24 cellular contexts compared by ENCODE assay signal in genomic region chr5:114702731-114703130, GRCh38.
"Had no signal": no experiment of that assay in that cellular context is flagged by ENCODE, and none has a peak within 500 bp of the region (broad histone marks: within the 10 kb centered on the region; RNA-seq: fewer than 3 reads in every experiment).

No MANE protein-coding gene starts in this region.

- H3K9me3 ChIP-seq: colonic mucosa, esophagus squamous epithelium, gastrocnemius medialis, heart right ventricle, lower lobe of right lung, mucosa of descending colon had no signal

- H3K36me3 Mint-ChIP-seq: mesothelial cell of epicardium had no signal

- H3K27me3 ChIP-seq: colonic mucosa, esophagus squamous epithelium, gastrocnemius medialis, heart right ventricle, left lung had no signal

- H3K27ac ChIP-seq: colonic mucosa, epithelial cell of prostate, esophagus squamous epithelium, gastrocnemius medialis, heart right ventricle, left lung, lower lobe of right lung had no signal

- H3K4me1 ChIP-seq: colonic mucosa, esophagus squamous epithelium, gastrocnemius medialis, heart right ventricle, left lung, lower lobe of right lung had no signal

- H3K4me1 Mint-ChIP-seq: endodermal cell, mesothelial cell of epicardium had no signal

- ATAC-seq: effector memory CD8-positive, alpha-beta T cell; esophagus mucosa; gastrocnemius medialis; heart right ventricle; left cardiac atrium; left lung; left ventricle myocardium superior; lower lobe of right lung; mucosa of descending colon had no signal

- H3K4me3 Mint-ChIP-seq: dendritic cell treated with granulocyte-macrophage colony-stimulating factor and Interleukin-4, amounts not matched to agents 40 ng/mL and 50 ng/mL, for 4 days; effector memory CD8-positive, alpha-beta T cell; endodermal cell; mesothelial cell of epicardium had no signal

- H3K4me3 ChIP-seq: colonic mucosa, esophagus squamous epithelium, gastrocnemius medialis, heart right ventricle, left lung, lower lobe of right lung, mucosa of descending colon had no signal

- H3K9me3 Mint-ChIP-seq: endodermal cell, mesothelial cell of epicardium had no signal

- H3K36me3 ChIP-seq: colonic mucosa, esophagus squamous epithelium, gastrocnemius medialis, heart right ventricle, left lung, lower lobe of right lung had no signal

- DNase-seq: colonic mucosa; cortex of kidney; effector CD8-positive, alpha-beta T cell; effector memory CD8-positive, alpha-beta T cell; endodermal cell; erythroblast; esophagus squamous epithelium; foreskin fibroblast; foreskin melanocyte; gastrocnemius medialis; glutamatergic neuron; head of caudate nucleus; heart right ventricle; hippocampal formation; left cardiac atrium; left lung; left ventricle myocardium superior; lower lobe of right lung; mesenchymal stem cell; mucosa of descending colon had no signal

- H3K27ac Mint-ChIP-seq: dendritic cell treated with granulocyte-macrophage colony-stimulating factor and Interleukin-4, amounts not matched to agents 40 ng/mL and 50 ng/mL, for 4 days; effector memory CD8-positive, alpha-beta T cell; endodermal cell; mesothelial cell of epicardium had no signal

- H3K27me3 Mint-ChIP-seq: dendritic cell treated with granulocyte-macrophage colony-stimulating factor and Interleukin-4, amounts not matched to agents 40 ng/mL and 50 ng/mL, for 4 days; effector memory CD8-positive, alpha-beta T cell had no signal
